10 cellular contexts compared by ENCODE assay signal in genomic region chr9:108297025-108297424, GRCh38.
DNase-seq lines count a peak whose midpoint lies in the region; ATAC-seq and TF ChIP-seq lines count a peak whose summit lies in the region.
"Had no signal": no experiment of that assay in that cellular context is flagged by ENCODE, and none has a peak within 500 bp of the region (broad histone marks: within the 10 kb centered on the region; RNA-seq: fewer than 3 reads in every experiment).

No MANE protein-coding gene starts in this region.

- H3K27ac ChIP-seq in smooth muscle cell (ENCODE audit: low read depth): no peak overlapping the region

- H3K27me3 ChIP-seq in smooth muscle cell (ENCODE audit: low read depth): no peaks in the 10 kb centered on the region
- H3K27me3 ChIP-seq: breast epithelium had no signal

- H3K4me2 ChIP-seq in smooth muscle cell: no peak overlapping the region

- no peaks in the 10 kb centered on the region for H3K36me3 ChIP-seq in smooth muscle cell (ENCODE audit: low read depth)
- H3K36me3 ChIP-seq: breast epithelium had no signal

- H4K20me1 ChIP-seq in smooth muscle cell (ENCODE audit: low read depth): no peaks in the 10 kb centered on the region

- no peak overlapping the region for H3K9ac ChIP-seq in smooth muscle cell (ENCODE audit: low read depth)

- WGBS in smooth muscle cell (ENCODE audit: low lambda C conversion rate): 71% methylated on average over 4 of the region's 4 CpGs

- DNase-seq in GM04504 (ENCODE audit: low read depth) (peak; percentile 89), SKM-1 treated with dmso at 0.1 percent for 144 hours (lab: John Stamatoyannopoulos, UW; ENCODE audit: unreplicated experiment) (peak; percentile 59), globus pallidus (ENCODE audit: low spot score) (peak; percentile 10), smooth muscle cell (lab: John Stamatoyannopoulos, UW; ENCODE audit: unreplicated experiment) (no peak), T-helper 1 cell (no peak)
- no peak for DNase-seq in stimulated activated CD4-positive, alpha-beta T cell treated with anti-CD3 and anti-CD28 coated beads, Interleukin-2, amount 100 ng/mL, for 24 hours
- no peak for DNase-seq in activated CD4-positive, alpha-beta T cell treated with anti-CD3 and anti-CD28 coated beads, Interleukin-2, amount 50 U/mL, for 4 hours
- DNase-seq: natural killer cell had no signal

- no peaks in the 10 kb centered on the region for H3K79me2 ChIP-seq in smooth muscle cell (ENCODE audit: low read depth)

- no peaks in the 10 kb centered on the region for H3K9me3 ChIP-seq in smooth muscle cell (replicated peaks; ENCODE audit: low read depth)
- H3K9me3 ChIP-seq: breast epithelium had no signal

- H3K4me3 ChIP-seq in smooth muscle cell: no peak overlapping the region
- H3K4me3 ChIP-seq: breast epithelium had no signal

- H2AFZ ChIP-seq in smooth muscle cell (ENCODE audit: low read depth): peak overlapping the region; percentile 47

- no peak for TF ChIP-seq CTCF in smooth muscle cell (IDR thresholded peaks at IDR 0.05; ENCODE audit: borderline replicate concordance, insufficient read depth, poor library complexity, severe bottlenecking)

- no peaks in the 10 kb centered on the region for H3F3A ChIP-seq in smooth muscle cell (ENCODE audit: low read depth)

- H3K4me1 ChIP-seq in smooth muscle cell (ENCODE audit: low read depth): no peaks in the 10 kb centered on the region
- H3K4me1 ChIP-seq: breast epithelium had no signal

- ATAC-seq in HG02981 (IDR thresholded peaks at IDR 0.05; ENCODE audit: unreplicated experiment): no peak
- ATAC-seq: natural killer cell had no signal

Comparison
In these comparisons a context has a peak if more than half of its experiments do, and no peak if none do; other contexts are left out.
1. DNase-seq: peak in GM04504 (single experiment), SKM-1 treated with dmso at 0.1 percent for 144 hours (single experiment) and globus pallidus (single experiment); none in smooth muscle cell (single experiment), T-helper 1 cell (0 of 5), stimulated activated CD4-positive, alpha-beta T cell treated with anti-CD3 and anti-CD28 coated beads, Interleukin-2, amount 100 ng/mL, for 24 hours (0 of 2) and activated CD4-positive, alpha-beta T cell treated with anti-CD3 and anti-CD28 coated beads, Interleukin-2, amount 50 U/mL, for 4 hours (0 of 2).